In the genomic region with DNA sequence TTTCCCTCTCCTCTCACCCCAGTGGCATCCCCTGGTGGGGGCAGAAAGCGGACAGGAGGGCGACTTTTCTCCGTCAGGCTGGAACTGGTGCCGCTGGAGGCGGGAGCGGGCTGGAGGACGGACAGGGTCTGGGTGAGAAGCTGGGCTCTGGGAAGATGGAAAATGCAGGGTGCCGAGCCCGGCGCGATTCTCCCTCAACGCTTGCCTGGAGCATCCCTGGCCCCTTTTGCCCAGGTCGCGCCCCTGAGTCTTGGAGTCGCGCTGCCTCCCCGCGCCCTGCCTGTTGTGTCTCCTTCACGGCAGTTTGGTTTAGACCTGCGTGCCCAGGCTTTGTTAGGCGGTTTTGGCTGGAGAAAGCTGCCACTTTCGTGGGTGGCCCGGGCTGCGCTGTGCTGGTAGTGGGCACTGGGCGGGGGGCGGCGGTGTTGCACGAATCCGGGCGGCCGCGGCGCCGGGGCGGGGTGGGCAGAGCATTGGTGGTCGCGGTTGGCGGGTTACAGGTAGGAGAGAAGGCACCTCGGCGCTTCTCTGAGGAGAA, we compare ENCODE assay signal across 1 cellular context.
TF ChIP-seq lines count a peak whose summit lies in the region.

No MANE protein-coding gene starts in this region.

TF ChIP-seq in IMR-90, 13 proteins besides CTCF, POLR2A, EP300 and RAD21 (continued from another document):
- TF ChIP-seq ELK1 (IDR thresholded peaks at IDR 0.05; ENCODE audit: borderline replicate concordance, low read depth, low read length), result no peak
- no peak for TF ChIP-seq MAZ (IDR thresholded peaks at IDR 0.05; ENCODE audit: borderline replicate concordance, low read depth, low read length)
- TF ChIP-seq MAFK (IDR thresholded peaks at IDR 0.05; ENCODE audit: low read depth, low read length), result no peak
- TF ChIP-seq CHD1 (IDR thresholded peaks at IDR 0.05; ENCODE audit: low read depth, low read length), result no peak
TF ChIP-seq in IMR-90: peak in this region for 0.
